In genomic region chr20:651713-652610, GRCh38 we compare ENCODE assay signal across 9 cellular contexts. TPM values are rescaled to one million over a fixed set of nuclear protein-coding genes. Genes with fewer than 3 reads are reported as not detected.
DNase-seq lines count a peak whose midpoint lies in the region; ATAC-seq and TF ChIP-seq lines count a peak whose summit lies in the region.
"Had no signal": no experiment of that assay in that cellular context is flagged by ENCODE, and none has a peak within 500 bp of the region (broad histone marks: within the 10 kb centered on the region; RNA-seq: fewer than 3 reads in every experiment).

No MANE protein-coding gene starts in this region.

- H3K4me1 ChIP-seq in left lung (peaks cover 13 to 26% of the 10 kb centered on the region in 2 donors), thoracic aorta (ENCODE audit: control insufficient read depth in 1 of 2, low read depth in 2 of 2) (peaks cover 6 to 29% of the 10 kb centered on the region in 2 donors)

- H3K9me3 ChIP-seq in left lung (no peaks in the 10 kb centered on the region), thoracic aorta (no peaks in the 10 kb centered on the region)

- peak; percentile 31 for DNase-seq in stimulated activated CD4-positive, alpha-beta T cell treated with anti-CD3 and anti-CD28 coated beads, Interleukin-15, amount 100 ng/mL, for 24 hours
- DNase-seq in stimulated activated CD4-positive, alpha-beta T cell treated with anti-CD3 and anti-CD28 coated beads, Interleukin-12 subunit alpha, Interleukin-12 subunit beta, amount 100 ng/mL, for 4 hours: no peak
- no peak for DNase-seq in left lung
- DNase-seq in thoracic aorta (ENCODE audit: low spot score): no peak
- DNase-seq in occipital lobe (lab: John Stamatoyannopoulos, UW): no peak
- DNase-seq in NCI-H524 treated with DMSO at 0.1 percent for 48 hours (lab: John Stamatoyannopoulos, UW): no peak
- DNase-seq in pons (ENCODE audit: low spot score): no peak

- intact Hi-C loops in left lung (cut with DNase I): no loop called here

- peaks cover 0 to 36% of the 10 kb centered on the region in 2 donors for H3K36me3 ChIP-seq in left lung
- H3K36me3 ChIP-seq in thoracic aorta: peaks cover 24% of the 10 kb centered on the region

- TF ChIP-seq CTCF in left lung (IDR thresholded peaks at IDR 0.05) (no peak), thoracic aorta (IDR thresholded peaks at IDR 0.05) (no peak)

- ATAC-seq in left lung (peak; percentile 3), thoracic aorta (ENCODE audit: insufficient number of reproducible peaks, low FRiP score, low read depth) (no peak)

- peak overlapping the region; percentile 67 to 87 for H3K4me3 ChIP-seq in left lung
- H3K4me3 ChIP-seq in thoracic aorta: peak overlapping the region; percentile 85

- H3K27me3 ChIP-seq in left lung: no peaks in the 10 kb centered on the region
- no peaks in the 10 kb centered on the region for H3K27me3 ChIP-seq in thoracic aorta (replicated peaks; ENCODE audit: insufficient read depth)

- H3K27ac ChIP-seq in angular gyrus (ENCODE audit: low read depth, low read length) (peak overlapping the region; percentile 43), left lung (peak overlapping the region; percentile 57 to 87), thoracic aorta (peak overlapping the region; percentile 69 to 78)

RNA-seq across cellular contexts. Expression of gene SRXN1, which starts 1.0 kb away (rescaled TPM):
- total RNA-seq in left lung (10 to 100 TPM; 24.7 to 40.9 TPM), thoracic aorta (10 to 100 TPM; 41.7 to 49.4 TPM), occipital lobe (11.5 TPM)

RNA-seq across cellular contexts. Expression of gene SCRT2, which starts 23.6 kb away (rescaled TPM):
- total RNA-seq in left lung: not detected
- not detected for total RNA-seq in thoracic aorta
- 2.0 TPM for total RNA-seq in occipital lobe
- total RNA-seq: dermis microvascular lymphatic vessel endothelial cell had no signal

RNA-seq across cellular contexts. Expression of gene TCF15, which starts 41.9 kb away (rescaled TPM):
- total RNA-seq in left lung (under 1 TPM; 0.18 to 0.52 TPM), thoracic aorta (not detected), occipital lobe (0.47 TPM)
